ENCODE assay signal across 14 cellular contexts in the genomic region with DNA sequence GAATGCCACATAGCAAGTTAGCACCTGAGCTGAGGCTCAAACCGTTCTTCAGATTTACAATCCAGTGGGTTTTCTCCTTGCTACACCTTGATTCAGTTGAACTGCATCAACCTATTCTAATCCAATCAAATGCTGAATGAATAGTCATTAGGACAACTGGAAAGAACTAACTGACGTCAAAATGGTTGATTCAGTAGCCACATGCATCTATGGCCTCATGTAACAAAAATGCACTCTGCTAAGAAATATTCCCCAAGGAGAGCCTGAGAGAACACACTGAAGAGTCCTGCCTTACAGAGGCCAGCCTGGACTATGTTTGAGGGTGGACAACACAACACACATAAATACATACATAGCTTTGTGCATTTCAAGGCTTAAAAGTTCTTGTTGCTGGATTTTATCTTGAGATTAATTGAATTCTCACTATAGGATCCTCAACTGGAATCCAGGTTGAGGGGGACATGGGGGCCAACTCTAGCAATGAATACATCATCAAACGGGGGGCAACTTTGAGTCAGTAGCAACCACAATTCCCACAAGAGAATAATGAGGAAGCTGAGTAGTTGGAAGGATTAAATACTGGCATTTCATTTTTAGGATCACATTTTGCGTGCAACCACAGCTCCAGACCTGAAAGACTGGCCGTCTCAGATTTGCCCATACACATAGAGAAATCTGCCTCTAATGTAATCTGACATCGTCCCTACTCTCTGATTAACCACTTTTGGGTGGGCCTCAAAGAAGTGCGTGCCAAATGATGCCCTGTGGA.
DNase-seq lines count a peak whose midpoint lies in the region; ATAC-seq and TF ChIP-seq lines count a peak whose summit lies in the region.
"Had no signal": no experiment of that assay in that cellular context is flagged by ENCODE, and none has a peak within 500 bp of the region (broad histone marks: within the 10 kb centered on the region; RNA-seq: fewer than 3 reads in every experiment).

No MANE protein-coding gene starts in this region.

- H3K27ac ChIP-seq in ACC112 (ENCODE audit: low read depth, low read length) (peak overlapping the region; percentile 100), colonic mucosa (no peak overlapping the region)
- H3K27ac ChIP-seq: ascending aorta, parathyroid adenoma had no signal

- CTCF ChIA-PET in activated naive CD4-positive, alpha-beta T cell treated with anti-CD3 and anti-CD28 coated beads for 36 hours (lab: Charles Lee): interaction anchor here (1.2 kb wide), 1 partner anchor 9 kb away, joined by 4 read pairs; no protein-coding TSS in a partner anchor
- CTCF ChIA-PET in WTC11 (lab: Charles Lee): no interaction called here

- H3K4me1 ChIP-seq in ACC112 (ENCODE audit: control insufficient read depth, insufficient read depth, low read length, unreplicated experiment): peaks cover 42% of the 10 kb centered on the region
- no peaks in the 10 kb centered on the region for H3K4me1 ChIP-seq in colonic mucosa
- H3K4me1 ChIP-seq: HAP-1 had no signal

- H3K36me3 Mint-ChIP-seq in chondrocyte (ENCODE audit: low read depth): no peaks in the 10 kb centered on the region
- no peaks in the 10 kb centered on the region for H3K36me3 Mint-ChIP-seq in activated naive CD4-positive, alpha-beta T cell treated with anti-CD3 and anti-CD28 coated beads for 36 hours (ENCODE audit: low read depth)
- H3K36me3 Mint-ChIP-seq in WTC11: no peaks in the 10 kb centered on the region

- H3K9me3 Mint-ChIP-seq in chondrocyte (ENCODE audit: low read depth): peaks cover 4% of the 10 kb centered on the region
- H3K9me3 Mint-ChIP-seq in activated naive CD4-positive, alpha-beta T cell treated with anti-CD3 and anti-CD28 coated beads for 36 hours: no peaks in the 10 kb centered on the region
- peaks cover 4% of the 10 kb centered on the region for H3K9me3 Mint-ChIP-seq in WTC11

- peaks cover 41% of the 10 kb centered on the region for H3K4me1 Mint-ChIP-seq in chondrocyte (ENCODE audit: low read depth)
- peaks cover 29% of the 10 kb centered on the region for H3K4me1 Mint-ChIP-seq in activated naive CD4-positive, alpha-beta T cell treated with anti-CD3 and anti-CD28 coated beads for 36 hours (ENCODE audit: low read depth)
- H3K4me1 Mint-ChIP-seq in WTC11: peaks cover 13% of the 10 kb centered on the region

- POLR2A ChIA-PET in WTC11 (lab: Charles Lee): no interaction called here

- H3K27me3 Mint-ChIP-seq in chondrocyte (ENCODE audit: low read depth) (no peaks in the 10 kb centered on the region), WTC11 (ENCODE audit: low read depth) (peaks cover 3% of the 10 kb centered on the region; the same call in 1 of the 2 replicates)
- no peaks in the 10 kb centered on the region for H3K27me3 Mint-ChIP-seq in activated naive CD4-positive, alpha-beta T cell treated with anti-CD3 and anti-CD28 coated beads for 36 hours (ENCODE audit: low read depth)

- no peaks in the 10 kb centered on the region for H3K9me3 ChIP-seq in colonic mucosa
- H3K9me3 ChIP-seq: ascending aorta, BE2C, HAP-1 had no signal

- H3K36me3 ChIP-seq in ACC112 (ENCODE audit: insufficient read depth, low read length) (no peaks in the 10 kb centered on the region), colonic mucosa (no peaks in the 10 kb centered on the region)
- H3K36me3 ChIP-seq: ascending aorta, BE2C, HAP-1 had no signal

- no peak overlapping the region for H3K9ac ChIP-seq in colonic mucosa (ENCODE audit: low read depth in 2 of 2, low read length in 2 of 2)
- H3K9ac ChIP-seq: parathyroid adenoma had no signal

- H3K27me3 ChIP-seq in ACC112 (ENCODE audit: insufficient read depth, low read length) (no peaks in the 10 kb centered on the region), colonic mucosa (no peaks in the 10 kb centered on the region)
- H3K27me3 ChIP-seq: ascending aorta, BE2C had no signal

- no peak for TF ChIP-seq CTCF in chondrocyte (IDR thresholded peaks at IDR 0.05)
- no peak for TF ChIP-seq CTCF in colonic mucosa (IDR thresholded peaks at IDR 0.05)
- no peak for TF ChIP-seq CTCF in WTC11 (IDR thresholded peaks at IDR 0.05)

- H3K4me3 Mint-ChIP-seq in chondrocyte (ENCODE audit: unreplicated experiment): no peak overlapping the region
- no peak overlapping the region for H3K4me3 Mint-ChIP-seq in activated naive CD4-positive, alpha-beta T cell treated with anti-CD3 and anti-CD28 coated beads for 36 hours
- no peak overlapping the region for H3K4me3 Mint-ChIP-seq in WTC11

- H3K27ac Mint-ChIP-seq in chondrocyte (ENCODE audit: unreplicated experiment) (peak overlapping the region; percentile 86), WTC11 (no peak overlapping the region)
- H3K27ac Mint-ChIP-seq in activated naive CD4-positive, alpha-beta T cell treated with anti-CD3 and anti-CD28 coated beads for 36 hours: no peak overlapping the region

- DNase-seq in HS-27A (ENCODE audit: low read depth): peak; percentile 89
- DNase-seq in chondrocyte (ENCODE audit: low spot score): no peak
- DNase-seq in kidney glomerular epithelial cell (lab: John Stamatoyannopoulos, UW): peak; percentile 9
- DNase-seq in epidermal melanocyte (ENCODE audit: insufficient read length, low spot score): no peak
- DNase-seq in activated naive CD4-positive, alpha-beta T cell treated with anti-CD3 and anti-CD28 coated beads for 36 hours: no peak
- DNase-seq in colonic mucosa: no peak
- no peak for DNase-seq in WTC11 (ENCODE audit: low spot score)
- DNase-seq: activated CD8-positive, alpha-beta memory T cell treated with anti-CD3 and anti-CD28 coated beads, Interleukin-2, amount 50 U/mL, for 4 hours; BE2C; KG1 had no signal

- intact Hi-C loops in activated naive CD4-positive, alpha-beta T cell treated with anti-CD3 and anti-CD28 coated beads for 36 hours (cut with micrococcal nuclease): no loop called here
- intact Hi-C loops in colonic mucosa (cut with DNase I): no loop called here

- ATAC-seq in WTC11: no peak

- H2AFZ ChIP-seq in ACC112 (ENCODE audit: low read length, unreplicated experiment): peak overlapping the region; percentile 24
- H2AFZ ChIP-seq: parathyroid adenoma had no signal

- peak overlapping the region; percentile 64 for H3K4me3 ChIP-seq in ACC112 (ENCODE audit: low read depth, low read length)
- no peak overlapping the region for H3K4me3 ChIP-seq in colonic mucosa
- H3K4me3 ChIP-seq: ascending aorta, HAP-1 had no signal

- no peaks in the 10 kb centered on the region for H3K79me2 ChIP-seq in ACC112 (ENCODE audit: control insufficient read depth, insufficient read depth, low read length, unreplicated experiment)
- H3K79me2 ChIP-seq: parathyroid adenoma had no signal

TF ChIP-seq in WTC11, 78 proteins besides CTCF, POLR2A, EP300 and RAD21 (continues in another document):
- TF ChIP-seq GABPB1 (CRISPR knock-in tag; IDR thresholded peaks at IDR 0.05) (no peak), NR3C1 (CRISPR knock-in tag; conservative IDR thresholded peaks at IDR 0.05; ENCODE audit: low read depth) (no peak), RELA (CRISPR knock-in tag; IDR thresholded peaks at IDR 0.05; ENCODE audit: borderline replicate concordance) (no peak), ATF6 (CRISPR knock-in tag; IDR thresholded peaks at IDR 0.05) (no peak), ZNF138 (CRISPR knock-in tag; conservative IDR thresholded peaks at IDR 0.05) (no peak), ETV6 (CRISPR knock-in tag; IDR thresholded peaks at IDR 0.05) (no peak), IRF1 (CRISPR knock-in tag; IDR thresholded peaks at IDR 0.05) (no peak), ATF3 (CRISPR knock-in tag; conservative IDR thresholded peaks at IDR 0.05) (no peak), ZNF423 (CRISPR knock-in tag; IDR thresholded peaks at IDR 0.05) (no peak)
- TF ChIP-seq, protein P1, sequence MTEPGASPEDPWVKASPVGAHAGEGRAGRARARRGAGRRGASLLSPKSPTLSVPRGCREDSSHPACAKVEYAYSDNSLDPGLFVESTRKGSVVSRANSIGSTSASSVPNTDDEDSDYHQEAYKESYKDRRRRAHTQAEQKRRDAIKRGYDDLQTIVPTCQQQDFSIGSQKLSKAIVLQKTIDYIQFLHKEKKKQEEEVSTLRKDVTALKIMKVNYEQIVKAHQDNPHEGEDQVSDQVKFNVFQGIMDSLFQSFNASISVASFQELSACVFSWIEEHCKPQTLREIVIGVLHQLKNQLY (CRISPR knock-in tag; IDR thresholded peaks at IDR 0.05): no peak

Comparison
In these comparisons a context has a peak if more than half of its experiments do, and no peak if none do; other contexts are left out.
1. DNase-seq: peak in HS-27A (single experiment) and kidney glomerular epithelial cell (single experiment); none in chondrocyte (single experiment), epidermal melanocyte (single experiment), activated naive CD4-positive, alpha-beta T cell treated with anti-CD3 and anti-CD28 coated beads for 36 hours (single experiment), colonic mucosa (single experiment) and WTC11 (single experiment).